In the genomic region with DNA sequence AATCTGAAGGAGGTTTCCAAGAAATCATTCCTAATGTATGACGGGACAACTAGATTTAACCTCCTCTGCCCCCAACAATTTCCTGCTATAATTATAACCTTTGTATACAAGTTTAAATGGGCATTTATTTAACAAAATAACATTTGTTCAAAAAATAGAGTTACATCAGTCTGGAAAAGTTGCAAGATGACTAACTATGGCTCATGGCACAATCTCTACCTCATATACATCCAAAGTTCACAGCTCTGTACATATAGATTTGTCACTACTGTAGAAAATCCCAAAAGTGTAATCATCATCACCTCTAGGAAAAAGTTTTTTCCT, we compare ENCODE assay signal across 1 cellular context.
TF ChIP-seq lines count a peak whose summit lies in the region.

No MANE protein-coding gene starts in this region.

TF ChIP-seq in HepG2, 621 proteins besides CTCF, POLR2A, EP300 and RAD21 (continued from another document):
- 0 out of 2 replicates have a peak, but pooled peaks have one; percentile 10 for TF ChIP-seq CREB1 (IDR thresholded peaks at IDR 0.05)
- no peak for TF ChIP-seq CREB1 (CRISPR knock-in tag; IDR thresholded peaks at IDR 0.05)
- 0 out of 2 replicates have a peak, but pooled peaks have one; percentile 15 for TF ChIP-seq HNF4A (CRISPR knock-in tag; IDR thresholded peaks at IDR 0.05)
